33 cellular contexts compared by ENCODE assay signal in genomic region chr10:31953080-31953479, GRCh38.
"Had no signal": no experiment of that assay in that cellular context is flagged by ENCODE, and none has a peak within 500 bp of the region (broad histone marks: within the 10 kb centered on the region; RNA-seq: fewer than 3 reads in every experiment).

No MANE protein-coding gene starts in this region.

- H3K4me1 ChIP-seq: colonic mucosa had no signal

- H3K27ac Mint-ChIP-seq: activated CD8-positive, alpha-beta T cell treated with anti-CD3 and anti-CD28 coated beads, Interleukin-2, amount 10 ng/mL, durations not matched to agents 7 days and 5 days; activated T-cell treated with anti-CD3 and anti-CD28 coated beads, Interleukin-2, amount 50 U/mL, for 24 hours; activated T-helper 1 cell treated with anti-CD3 and anti-CD28 coated beads, Interleukin-12 subunit alpha, Interleukin-12 subunit beta, Interleukin-2, Interleukin-4 antibody, amounts not matched to agents 30 ng/mL and 10 ng/mL and 1 ng/mL, durations not matched to agents 14 hours and 24 hours and 36 hours; T-helper 1 cell treated with Interleukin-12 subunit alpha and Interleukin-12 subunit beta and Interleukin-4 antibody, amounts not matched to agents 30 μg/mL and 1 μg/mL, for 36 hours; WTC11 had no signal

- H3K27me3 Mint-ChIP-seq: activated naive CD4-positive, alpha-beta T cell treated with anti-CD3 and anti-CD28 coated beads, Interleukin-2, amount 50 U/mL, for 24 hours; activated T-cell treated with anti-CD3 and anti-CD28 coated beads, Interleukin-2, amount 50 U/mL, for 24 hours had no signal

- H3K27ac ChIP-seq: ascending aorta, brain microvascular endothelial cell, cardiac muscle cell, colonic mucosa, Peyer's patch, RWPE1, SJCRH30 had no signal

- H3K4me3 Mint-ChIP-seq: activated CD8-positive, alpha-beta T cell treated with anti-CD3 and anti-CD28 coated beads, Interleukin-2, amount 10 ng/mL, durations not matched to agents 7 days and 5 days; activated naive CD4-positive, alpha-beta T cell treated with anti-CD3 and anti-CD28 coated beads, Interleukin-2, amount 50 U/mL, for 24 hours; activated T-cell treated with anti-CD3 and anti-CD28 coated beads, Interleukin-2, amount 50 U/mL, for 24 hours; activated T-helper 1 cell treated with anti-CD3 and anti-CD28 coated beads, Interleukin-12 subunit alpha, Interleukin-12 subunit beta, Interleukin-2, Interleukin-4 antibody, amounts not matched to agents 30 ng/mL and 10 ng/mL and 1 ng/mL, durations not matched to agents 14 hours and 24 hours and 36 hours; T-helper 1 cell treated with Interleukin-12 subunit alpha and Interleukin-12 subunit beta and Interleukin-4 antibody, amounts not matched to agents 30 μg/mL and 1 μg/mL, for 36 hours; WTC11 had no signal

- DNase-seq: activated CD4-positive, alpha-beta T cell treated with anti-CD3 and anti-CD28 coated beads for 48 hours; activated CD4-positive, alpha-beta T cell treated with anti-CD3 and anti-CD28 coated beads, Interleukin-2, amount 50 U/mL, for 4 hours; activated CD4-positive, CD25-positive, alpha-beta regulatory T cell treated with anti-CD3 and anti-CD28 coated beads, Interleukin-2, amount 50 U/mL, for 72 hours; activated CD8-positive, alpha-beta memory T cell treated with anti-CD3 and anti-CD28 coated beads, Interleukin-2, amount 50 U/mL, for 48 hours; activated CD8-positive, alpha-beta T cell treated with anti-CD3 and anti-CD28 coated beads, Interleukin-2, amount 10 ng/mL, durations not matched to agents 7 days and 5 days; activated effector memory CD4-positive, alpha-beta T cell treated with Interleukin-2 at 50 U/mL for 16 hours; activated naive CD4-positive, alpha-beta T cell; activated T-cell treated with anti-CD3 and anti-CD28 coated beads, Interleukin-2, amount 50 U/mL, for 24 hours; amniotic stem cell; brain microvascular endothelial cell; cerebellar nuclear complex; colonic mucosa; MG63; MV-4-11; NCI-H1092 treated with DMSO at 0.1 percent for 48 hours; NCI-H1417 treated with DMSO at 0.1 percent for 48 hours; NCI-H1694; NCI-H2029; NCI-H2107; NCI-H2171 treated with DMSO at 0.1 percent for 48 hours; NCI-H510A treated with DMSO at 0.1 percent for 48 hours; NCI-H69; NK-92 treated with Interleukin-12 subunit alpha and Interleukin-12 subunit beta, amount 100 ng/mL, for 24 hours; Peyer's patch; Right ventricle myocardium superior; SJCRH30 had no signal

- H3K27me3 ChIP-seq: ascending aorta, brain microvascular endothelial cell, cardiac muscle cell, colonic mucosa, MG63, Peyer's patch, SJCRH30 had no signal

- H3K4me3 ChIP-seq: ascending aorta, cardiac muscle cell, colonic mucosa, MG63, Peyer's patch, SJCRH30 had no signal

- H3K4me1 Mint-ChIP-seq: WTC11 had no signal

- H3K36me3 ChIP-seq: ascending aorta, brain microvascular endothelial cell, cardiac muscle cell, colonic mucosa, MG63, Peyer's patch, SJCRH30 had no signal

- H3K9me3 ChIP-seq: ascending aorta, colonic mucosa, MG63, Peyer's patch had no signal
